8 cellular contexts compared by ENCODE assay signal in genomic region chr22:27800250-27801131, GRCh38. TPM values are rescaled to one million over a fixed set of nuclear protein-coding genes. Genes with fewer than 3 reads are reported as not detected.
DNase-seq lines count a peak whose midpoint lies in the region; ATAC-seq and TF ChIP-seq lines count a peak whose summit lies in the region.

No MANE protein-coding gene starts in this region.

- H3K27me3 ChIP-seq in dorsolateral prefrontal cortex (peaks cover 0 to 44% (median 14%) of the 10 kb centered on the region in 45 donors), mesendoderm (ENCODE audit: insufficient read depth, low read length, poor library complexity) (peaks cover 45% of the 10 kb centered on the region), aorta (ENCODE audit: control insufficient read depth in 1 of 2, insufficient read depth in 2 of 2, low read length in 1 of 2) (no peaks in the 10 kb centered on the region)

- no peak overlapping the region for H2AK5ac ChIP-seq in mesendoderm (ENCODE audit: low read length)

- WGBS in mesendoderm (ENCODE audit: extremely low coverage, insufficient coverage, low lambda C conversion rate) = no CpG with 5 or more reads among the region's 73 CpGs
- 1% methylated on average over 60 to 73 of the region's 73 CpGs for WGBS in aorta, 2 donors

- peak overlapping the region in 54 of 59 donors; percentile 33 to 90 (median 76) for H3K27ac ChIP-seq in dorsolateral prefrontal cortex
- H3K27ac ChIP-seq in mesendoderm (ENCODE audit: low read depth, low read length) = no peak overlapping the region
- peak overlapping the region in 1 of 2 donors; percentile 83 for H3K27ac ChIP-seq in aorta (ENCODE audit: low read depth in 1 of 2, low read length in 2 of 2)

- no peak overlapping the region for H2BK120ac ChIP-seq in mesendoderm (ENCODE audit: low read depth, low read length)

- DNase-seq in stimulated activated CD4-positive, alpha-beta T cell treated with anti-CD3 and anti-CD28 coated beads, Interleukin-15, amount 100 ng/mL, for 24 hours = peak; percentile 6
- no peak for DNase-seq in stimulated activated CD4-positive, alpha-beta T cell treated with anti-CD3 and anti-CD28 coated beads, Interleukin-4, amount 100 ng/mL, for 1 hour
- DNase-seq in dorsolateral prefrontal cortex (no peak), mesendoderm (no peak), aorta (peak in 1 of 2 donors; percentile 56), DMS53 treated with DMSO at 0.1 percent for 48 hours (lab: John Stamatoyannopoulos, UW; ENCODE audit: unreplicated experiment) (no peak), LoVo (ENCODE audit: low spot score) (no peak)

- peak overlapping the region; percentile 85 for H3K9ac ChIP-seq in mesendoderm (ENCODE audit: low read length)

- no peaks in the 10 kb centered on the region for H3K79me1 ChIP-seq in mesendoderm (ENCODE audit: low read length)

- H4K5ac ChIP-seq in mesendoderm (ENCODE audit: low read length) = no peak overlapping the region

- H3K79me2 ChIP-seq in mesendoderm (ENCODE audit: control insufficient read depth, insufficient read depth, low read length) = no peaks in the 10 kb centered on the region

- peak overlapping the region; percentile 61 for H3K18ac ChIP-seq in mesendoderm (ENCODE audit: low read length)

- no peak overlapping the region for H3K4ac ChIP-seq in mesendoderm (ENCODE audit: low read depth, low read length)

- intact Hi-C loops in dorsolateral prefrontal cortex (cut with DNase I) (loop anchor here (2.0 to 10.0 kb wide), 6 partner anchors 84 to 1126 kb away; no protein-coding TSS in a partner anchor), aorta (cut with DNase I) (loop anchor here in 1 of 2 donors (5.0 to 10.0 kb wide), 2 partner anchors 198 to 596 kb away; no protein-coding TSS in a partner anchor)

- peak overlapping the region; percentile 96 for H3K56ac ChIP-seq in mesendoderm (ENCODE audit: low read length)

- H2BK5ac ChIP-seq in mesendoderm (ENCODE audit: low read length) = no peak overlapping the region

- TF ChIP-seq CTCF in dorsolateral prefrontal cortex (IDR thresholded peaks at IDR 0.05 in 54 of 56, conservative IDR thresholded peaks at IDR 0.05 in 2 of 56; ENCODE audit: low read depth in 1 of 56, partially characterized antibody in 56 of 56) = peak in 1 of 56 donors; percentile 7

- H3K4me2 ChIP-seq in mesendoderm (ENCODE audit: low read length) = peak overlapping the region; percentile 85

- H3K4me3 ChIP-seq in dorsolateral prefrontal cortex (peak overlapping the region; percentile 54 to 89 (median 77)), mesendoderm (ENCODE audit: low read length) (peak overlapping the region; percentile 8), aorta (ENCODE audit: low read length in 2 of 2) (peak overlapping the region; percentile 90)

- peak overlapping the region; percentile 94 for H3K23ac ChIP-seq in mesendoderm (ENCODE audit: low read length)

- H3K4me1 ChIP-seq in mesendoderm (ENCODE audit: control insufficient read depth, low read depth, low read length) (peaks cover 7% of the 10 kb centered on the region), aorta (ENCODE audit: control insufficient read depth in 1 of 2, insufficient read depth in 2 of 2, low read length in 2 of 2) (no peaks in the 10 kb centered on the region)

- H4K8ac ChIP-seq in mesendoderm (ENCODE audit: low read depth, low read length) = no peak overlapping the region

- H2BK15ac ChIP-seq in mesendoderm (replicated peaks; ENCODE audit: low read depth) = no peak overlapping the region

- ATAC-seq in aorta (ENCODE audit: low FRiP score) (peak; percentile 42), HG03354 (IDR thresholded peaks at IDR 0.05; ENCODE audit: poor library complexity, severe bottlenecking, unreplicated experiment) (no peak)

- no peaks in the 10 kb centered on the region for H3K9me3 ChIP-seq in aorta (ENCODE audit: control insufficient read depth, low read length)

- H3K36me3 ChIP-seq in mesendoderm (ENCODE audit: control insufficient read depth, insufficient read depth, low read length) (no peaks in the 10 kb centered on the region), aorta (ENCODE audit: control insufficient read depth in 1 of 2, insufficient read depth in 2 of 2, low read length in 1 of 2) (no peaks in the 10 kb centered on the region)

RNA-seq across cellular contexts. Expression of gene MN1, which starts 1.1 kb away (rescaled TPM):
- 10 to 100 TPM in 16 of 120 experiments, 1 to 10 TPM in 104; 3.8 to 12.4 (median 7.5) TPM for total RNA-seq in dorsolateral prefrontal cortex
- 1.3 TPM for polyA plus RNA-seq in mesendoderm (2013, experiment 1 of 2)
- 1.4 TPM for polyA plus RNA-seq in mesendoderm (2013, experiment 2 of 2)
- total RNA-seq in aorta = 10 to 100 TPM; 22.5 to 37.7 TPM
- polyA plus RNA-seq in aorta = 1 to 10 TPM; 2.1 to 4.2 TPM

Comparison
In these comparisons a context has a peak if more than half of its experiments do, and no peak if none do; other contexts are left out.
1. H3K4me3 ChIP-seq: peak in every context shown above with its lines; median percentile 90 in aorta; 77 in dorsolateral prefrontal cortex; 8 in mesendoderm.